In the genomic region with DNA sequence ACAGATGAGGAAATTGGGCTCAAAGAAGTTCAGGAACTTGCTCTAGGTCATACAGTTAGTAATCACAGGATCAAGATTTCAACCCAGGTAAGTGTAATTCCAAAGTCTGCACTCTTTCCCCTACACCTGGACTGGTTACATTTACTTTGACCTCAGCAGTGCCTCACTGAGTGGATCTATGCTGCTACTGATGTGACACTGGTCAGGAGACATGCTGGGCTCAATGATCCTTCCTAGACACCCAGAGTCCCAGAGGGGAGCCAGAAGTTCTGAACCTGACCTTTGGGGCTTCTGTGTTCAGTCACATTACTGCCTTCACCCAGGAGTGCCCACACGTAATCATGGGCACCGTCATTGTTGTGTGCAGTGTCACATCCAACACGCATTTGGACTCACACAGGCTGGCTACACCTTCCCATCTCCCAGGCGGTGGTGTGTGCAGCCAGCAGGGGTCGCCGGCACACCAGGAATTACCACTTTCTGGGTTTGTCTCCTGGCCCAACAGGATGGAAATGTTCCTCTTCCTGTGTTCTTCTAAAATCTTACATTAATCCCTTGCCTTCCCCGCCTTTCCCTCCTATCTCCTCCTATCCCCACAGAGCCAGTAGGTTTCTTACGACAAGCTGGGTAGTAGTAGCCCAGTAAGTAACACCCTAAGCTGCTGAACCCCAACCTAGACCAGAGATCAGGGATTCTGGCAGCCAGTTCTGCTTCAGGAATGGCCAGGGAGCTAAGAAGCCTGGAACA, we compare ENCODE assay signal across 8 cellular contexts. TPM values are rescaled to one million over a fixed set of nuclear protein-coding genes. Genes with fewer than 3 reads are reported as not detected.
DNase-seq lines count a peak whose midpoint lies in the region; ATAC-seq and TF ChIP-seq lines count a peak whose summit lies in the region.

No MANE protein-coding gene starts in this region.

- H3K4me3 Mint-ChIP-seq in osteocyte (ENCODE audit: unreplicated experiment) = no peak overlapping the region

- 3% methylated on average over 8 of the region's 8 CpGs for WGBS in thyroid gland, 2 donors

- H3K27me3 Mint-ChIP-seq in osteocyte (ENCODE audit: unreplicated experiment) = peaks cover 88% of the 10 kb centered on the region

- H3K9me3 Mint-ChIP-seq in osteocyte (ENCODE audit: unreplicated experiment) = no peaks in the 10 kb centered on the region

- TF ChIP-seq POLR2A in thyroid gland (IDR thresholded peaks at IDR 0.05) = no peak

- DNase-seq in SHP77 (lab: John Stamatoyannopoulos, UW) (peak; percentile 44 to 64), foreskin keratinocyte (peak; percentile 30 to 51), osteocyte (ENCODE audit: extremely low spot score, unreplicated experiment) (peak; percentile 90), thyroid gland (peak; percentile 78 to 81), mesenteric fat pad (ENCODE audit: low spot score) (no peak)
- DNase-seq in activated effector memory CD4-positive, alpha-beta T cell treated with Interleukin-2 at 50 U/mL for 16 hours = peak; percentile 59

- no peaks in the 10 kb centered on the region for H3K36me3 Mint-ChIP-seq in osteocyte (ENCODE audit: unreplicated experiment)

- H3K4me3 ChIP-seq in GM12875 (ENCODE audit: low read depth, low read length) (no peak overlapping the region), KMS-11 (IDR thresholded peaks at IDR 0.05; ENCODE audit: insufficient read depth, low read depth, low read length) (no peak overlapping the region), thyroid gland (replicated peaks in 1 of 3) (no peak overlapping the region)

- no peak overlapping the region for H3K4me2 ChIP-seq in KMS-11

- no peaks in the 10 kb centered on the region for H4K20me1 ChIP-seq in KMS-11 (ENCODE audit: insufficient read depth)

- peak; percentile 81 for ATAC-seq in foreskin keratinocyte

- H3K27ac ChIP-seq in KMS-11 (no peak overlapping the region), foreskin keratinocyte (no peak overlapping the region), thyroid gland (no peak overlapping the region)

- no peaks in the 10 kb centered on the region for H3K36me3 ChIP-seq in KMS-11 (ENCODE audit: insufficient read depth)
- no peaks in the 10 kb centered on the region for H3K36me3 ChIP-seq in thyroid gland

- H2AFZ ChIP-seq in KMS-11 (ENCODE audit: low read depth) = peak overlapping the region; percentile 9; the same call in 1 of the 2 replicates

- peaks cover 13% of the 10 kb centered on the region for H3K4me1 ChIP-seq in KMS-11 (ENCODE audit: low read depth, poor library complexity, severe bottlenecking)
- no peaks in the 10 kb centered on the region for H3K4me1 ChIP-seq in foreskin keratinocyte
- H3K4me1 ChIP-seq in thyroid gland = peaks cover 0 to 3% of the 10 kb centered on the region in 2 donors

- H3K27me3 ChIP-seq in KMS-11 (ENCODE audit: insufficient read depth, low read depth) = peaks cover 51% of the 10 kb centered on the region
- H3K27me3 ChIP-seq in foreskin keratinocyte = peaks cover 47% of the 10 kb centered on the region
- H3K27me3 ChIP-seq in thyroid gland = peaks cover 9% of the 10 kb centered on the region

- TF ChIP-seq CTCF in GM12875 (IDR thresholded peaks at IDR 0.05; ENCODE audit: borderline replicate concordance, insufficient read depth, low read depth, low read length) (peak; percentile 95), KMS-11 (conservative IDR thresholded peaks at IDR 0.05; ENCODE audit: low read depth, low read length) (peak; percentile 99), foreskin keratinocyte (conservative IDR thresholded peaks at IDR 0.05) (peak; percentile 97), osteocyte (IDR thresholded peaks at IDR 0.05) (peak; percentile 96), thyroid gland (IDR thresholded peaks at IDR 0.05) (peak; percentile 60 to 93 (median 87))

- no peak overlapping the region for H3K9ac ChIP-seq in KMS-11

- peaks cover 1% of the 10 kb centered on the region for H3K4me1 Mint-ChIP-seq in osteocyte (ENCODE audit: unreplicated experiment)

- intact Hi-C loops in thyroid gland (cut with DNase I) = loop anchor here (2.0 kb wide), 1 partner anchor 39 kb away; no protein-coding TSS in a partner anchor

- H3K79me2 ChIP-seq in KMS-11 (ENCODE audit: insufficient read depth, low read depth) = no peaks in the 10 kb centered on the region

- no peaks in the 10 kb centered on the region for H3K9me3 ChIP-seq in thyroid gland

- no peak overlapping the region for H3K27ac Mint-ChIP-seq in osteocyte (ENCODE audit: unreplicated experiment)

RNA-seq across cellular contexts. Expression of a gene that starts 25.6 kb away (rescaled TPM):
- 31.5 and 51.5 TPM in 2 replicates for total RNA-seq in foreskin keratinocyte
- 23.0 and 32.1 TPM in 2 replicates for polyA plus RNA-seq in foreskin keratinocyte
- total RNA-seq in osteocyte = 186 and 198 TPM in 2 replicates
- 100 to 1,000 TPM; 153 to 212 (median 155) TPM for total RNA-seq in thyroid gland
- total RNA-seq in mesenteric fat pad = 165 TPM

RNA-seq across cellular contexts. Expression of a gene that starts 25.8 kb away (rescaled TPM):
- total RNA-seq in foreskin keratinocyte = 195 and 206 TPM in 2 replicates
- 345 and 363 TPM in 2 replicates for polyA plus RNA-seq in foreskin keratinocyte
- 294 TPM in 2 replicates for total RNA-seq in osteocyte
- 100 to 1,000 TPM; 181 to 334 (median 259) TPM for total RNA-seq in thyroid gland
- total RNA-seq in mesenteric fat pad = 194 TPM

RNA-seq across cellular contexts. Expression of a gene that starts 50.1 kb away (rescaled TPM):
- total RNA-seq in foreskin keratinocyte (not detected in 2 replicates), osteocyte (not detected in 2 replicates), thyroid gland (not detected), mesenteric fat pad (not detected)
- not detected in 2 replicates for polyA plus RNA-seq in foreskin keratinocyte
